In the genomic region with DNA sequence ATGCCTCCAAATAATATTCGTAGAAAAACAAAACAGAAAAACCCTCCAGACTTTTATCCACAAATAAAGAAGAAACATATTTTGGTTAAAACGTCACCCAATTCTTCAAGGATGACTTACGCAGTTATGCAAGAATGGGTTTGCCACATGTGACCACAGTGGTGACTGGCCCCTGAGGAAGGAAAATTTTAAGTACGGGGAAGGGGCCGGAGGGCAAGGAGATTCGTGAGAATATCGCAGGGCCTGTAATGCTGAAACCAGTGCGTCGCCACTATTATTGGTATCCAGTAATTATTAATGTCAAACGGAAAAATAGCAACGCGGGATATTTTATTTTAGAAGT, we compare ENCODE assay signal across 7 cellular contexts. TPM values are rescaled to one million over a fixed set of nuclear protein-coding genes. Genes with fewer than 3 reads are reported as not detected.
A peak's percentile ranks its signal among the peaks of the same experiment; 100 is the strongest.
DNase-seq lines count a peak whose midpoint lies in the region; ATAC-seq and TF ChIP-seq lines count a peak whose summit lies in the region.

No MANE protein-coding gene starts in this region.

- DNase-seq in endothelial cell (ENCODE audit: low spot score) (no peak), myocyte (ENCODE audit: low read depth) (peak; percentile 93), putamen (ENCODE audit: low spot score) (no peak)
- DNase-seq in activated effector memory CD4-positive, alpha-beta T cell treated with Interleukin-2 at 50 U/mL for 16 hours: no peak

- H3K4me1 Mint-ChIP-seq in endothelial cell (ENCODE audit: unreplicated experiment): peaks cover 14% of the 10 kb centered on the region

- no peak for TF ChIP-seq CTCF in endothelial cell (IDR thresholded peaks at IDR 0.05; ENCODE audit: unreplicated experiment)

- H3K4me3 Mint-ChIP-seq in endothelial cell (ENCODE audit: unreplicated experiment): peak overlapping the region; percentile 91

- peak; percentile 10 for ATAC-seq in GM18502 (IDR thresholded peaks at IDR 0.05; ENCODE audit: poor library complexity, unreplicated experiment)
- peak; percentile 16 for ATAC-seq in HG03066 (IDR thresholded peaks at IDR 0.05; ENCODE audit: low read depth, unreplicated experiment)
- peak; percentile 23 for ATAC-seq in SK-N-SH treated with all-trans-retinoic acid at 6 μM for 48 hours

- no peaks in the 10 kb centered on the region for H3K9me3 Mint-ChIP-seq in endothelial cell (ENCODE audit: unreplicated experiment)

- peaks cover 19% of the 10 kb centered on the region for H3K36me3 Mint-ChIP-seq in endothelial cell (ENCODE audit: low read depth, unreplicated experiment)

- peaks cover 4% of the 10 kb centered on the region for H3K27me3 Mint-ChIP-seq in endothelial cell (ENCODE audit: unreplicated experiment)

- peak overlapping the region; percentile 74 for H3K27ac Mint-ChIP-seq in endothelial cell (ENCODE audit: unreplicated experiment)

TF ChIP-seq in SK-N-SH treated with all-trans-retinoic acid at 6 μM for 48 hours, 23 proteins besides CTCF, POLR2A, EP300 and RAD21:
- TF ChIP-seq TOX (CRISPR knock-in tag; IDR thresholded peaks at IDR 0.05; ENCODE audit: borderline replicate concordance) (no peak), ARNTL (CRISPR knock-in tag; IDR thresholded peaks at IDR 0.05; ENCODE audit: borderline replicate concordance, low read depth) (no peak), TCF4 (CRISPR knock-in tag; IDR thresholded peaks at IDR 0.05; ENCODE audit: borderline replicate concordance) (no peak), SNAI2 (CRISPR knock-in tag; IDR thresholded peaks at IDR 0.05) (no peak)
TF ChIP-seq in SK-N-SH treated with all-trans-retinoic acid at 6 μM for 48 hours: peak in this region for 0.

RNA-seq across cellular contexts. Expression of a gene that starts 0.6 kb away (rescaled TPM):
- total RNA-seq in endothelial cell (ENCODE audit: unreplicated experiment): 51.8 TPM
- total RNA-seq in myocyte: 173 and 200 TPM in 2 replicates
- polyA plus RNA-seq in myocyte (2012): 256 TPM

RNA-seq across cellular contexts. Expression of a gene that starts 36.5 kb away (rescaled TPM):
- total RNA-seq in endothelial cell (ENCODE audit: unreplicated experiment) (13.0 TPM), myocyte (33.8 and 41.6 TPM in 2 replicates)
- 35.4 TPM for polyA plus RNA-seq in myocyte (2012)

RNA-seq across cellular contexts. Expression of a gene that starts 56.4 kb away (rescaled TPM):
- total RNA-seq in endothelial cell (ENCODE audit: unreplicated experiment): 9.3 TPM
- total RNA-seq in myocyte: 63.4 and 70.0 TPM in 2 replicates
- 49.9 TPM for polyA plus RNA-seq in myocyte (2012)
